Comparison of ENCODE assay signal across 16 cellular contexts in the genomic region with DNA sequence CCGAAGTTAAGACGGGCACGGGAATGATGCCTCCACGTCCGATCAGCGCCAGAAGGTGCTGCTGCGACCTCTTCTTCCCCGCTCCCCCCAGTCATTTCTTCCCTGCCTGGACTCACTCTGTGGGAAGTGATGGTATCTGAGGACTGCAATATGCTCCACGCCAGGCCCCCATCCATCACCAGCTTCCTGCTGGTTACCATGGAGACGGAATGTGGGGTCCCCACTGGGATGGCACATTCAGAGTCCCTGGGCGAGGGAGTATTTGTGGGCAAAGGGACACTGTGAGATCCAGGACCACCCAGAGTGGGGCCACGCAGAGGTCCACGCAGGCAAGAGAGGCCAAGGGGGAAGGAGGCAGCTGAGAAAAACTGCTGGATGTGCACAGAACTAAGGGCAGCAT. TPM values are rescaled to one million over a fixed set of nuclear protein-coding genes. Genes with fewer than 3 reads are reported as not detected.
"Had no signal": no experiment of that assay in that cellular context is flagged by ENCODE, and none has a peak within 500 bp of the region (broad histone marks: within the 10 kb centered on the region; RNA-seq: fewer than 3 reads in every experiment).

No MANE protein-coding gene starts in this region.

- H3K27ac Mint-ChIP-seq: activated CD4-positive, alpha-beta T cell treated with anti-CD3 and anti-CD28 coated beads, Interleukin-2, amount 10 ng/mL, durations not matched to agents 24 days and 14 days; activated CD8-positive, alpha-beta T cell treated with anti-CD3 and anti-CD28 coated beads, Interleukin-2, amount 10 ng/mL, durations not matched to agents 7 days and 5 days; activated T-helper 2 cell treated with anti-CD3 and anti-CD28 coated beads, Interferon-gamma antibody, Interleukin-2, Interleukin-4, amounts not matched to agents 10 μg/mL and 5 μg/mL and 100 μg/mL, durations not matched to agents 14 hours and 24 hours and 36 hours; endodermal cell; progenitor cell of endocrine pancreas; T-helper 17 cell had no signal

- H3K4me1 Mint-ChIP-seq: endodermal cell had no signal

- H3K9me3 Mint-ChIP-seq: activated CD4-positive, alpha-beta T cell treated with anti-CD3 and anti-CD28 coated beads, Interleukin-2, amount 10 ng/mL, durations not matched to agents 24 days and 14 days; endodermal cell had no signal

- DNase-seq: activated CD4-positive, alpha-beta T cell treated with anti-CD3 and anti-CD28 coated beads, Interleukin-2, amount 10 ng/mL, durations not matched to agents 24 days and 14 days; activated CD8-positive, alpha-beta T cell treated with anti-CD3 and anti-CD28 coated beads, Interleukin-2, amount 10 ng/mL, durations not matched to agents 7 days and 5 days; aorta; dorsolateral prefrontal cortex; endodermal cell; heart right ventricle; naive thymus-derived CD4-positive, alpha-beta T cell; SJCRH30; stimulated activated CD4-positive, alpha-beta T cell treated with anti-CD3 and anti-CD28 coated beads, Interleukin-2, amount 100 ng/mL, for 48 hours; stimulated activated naive CD4-positive, alpha-beta T cell; T-helper 17 cell; trophoblast cell had no signal

- H3K27me3 Mint-ChIP-seq: activated CD4-positive, alpha-beta T cell treated with anti-CD3 and anti-CD28 coated beads, Interleukin-2, amount 10 ng/mL, durations not matched to agents 24 days and 14 days; naive thymus-derived CD4-positive, alpha-beta T cell; progenitor cell of endocrine pancreas; T-helper 17 cell had no signal

- H3K9me3 ChIP-seq: breast epithelium, heart right ventricle, right atrium auricular region, SJCRH30 had no signal

- H3K4me3 ChIP-seq: breast epithelium, dorsolateral prefrontal cortex, heart right ventricle, right atrium auricular region, SJCRH30 had no signal

- ATAC-seq: activated CD8-positive, alpha-beta T cell treated with anti-CD3 and anti-CD28 coated beads, Interleukin-2, amount 10 ng/mL, durations not matched to agents 7 days and 5 days; heart right ventricle; naive thymus-derived CD4-positive, alpha-beta T cell; T-helper 17 cell had no signal

- H3K4me3 Mint-ChIP-seq: activated CD4-positive, alpha-beta T cell treated with anti-CD3 and anti-CD28 coated beads, Interleukin-2, amount 10 ng/mL, durations not matched to agents 24 days and 14 days; activated CD8-positive, alpha-beta T cell treated with anti-CD3 and anti-CD28 coated beads, Interleukin-2, amount 10 ng/mL, durations not matched to agents 7 days and 5 days; endodermal cell; T-helper 17 cell had no signal

- H3K27ac ChIP-seq: breast epithelium, dorsolateral prefrontal cortex, heart right ventricle, right atrium auricular region, SJCRH30 had no signal

- H3K27me3 ChIP-seq: breast epithelium, right atrium auricular region, SJCRH30 had no signal

RNA-seq across cellular contexts. Expression of a gene that starts 39.7 kb away (rescaled TPM):
- total RNA-seq: SJCRH30 had no signal
